In genomic region chr17:53061446-53061845, GRCh38 we compare ENCODE assay signal across 13 cellular contexts.
"Had no signal": no experiment of that assay in that cellular context is flagged by ENCODE, and none has a peak within 500 bp of the region (broad histone marks: within the 10 kb centered on the region; RNA-seq: fewer than 3 reads in every experiment).

No MANE protein-coding gene starts in this region.

- H3K27ac Mint-ChIP-seq: activated naive CD8-positive, alpha-beta T cell; stimulated activated naive CD8-positive, alpha-beta T cell treated with anti-CD3 and anti-CD28 coated beads, Interleukin-15, amount 100 ng/mL, for 72 hours; type B pancreatic cell had no signal

- H3K4me3 Mint-ChIP-seq: activated naive CD8-positive, alpha-beta T cell; stimulated activated naive CD8-positive, alpha-beta T cell treated with anti-CD3 and anti-CD28 coated beads, Interleukin-15, amount 100 ng/mL, for 72 hours; type B pancreatic cell had no signal

- H3K4me1 Mint-ChIP-seq: stimulated activated naive CD8-positive, alpha-beta T cell treated with anti-CD3 and anti-CD28 coated beads, Interleukin-15, amount 100 ng/mL, for 72 hours had no signal

- H3K9me3 ChIP-seq: body of pancreas, prostate gland had no signal

- DNase-seq: activated CD4-positive, alpha-beta T cell treated with anti-CD3 and anti-CD28 coated beads, Interleukin-2, amount 50 U/mL, for 1 hour; activated CD8-positive, alpha-beta memory T cell treated with anti-CD3 and anti-CD28 coated beads for 24 hours; activated gamma-delta T cell treated with Interleukin-2 at 50 U/mL for 16 hours; amygdala; body of pancreas; caudate nucleus; sigmoid colon; stimulated activated CD4-positive, alpha-beta T cell treated with anti-CD3 and anti-CD28 coated beads, Interleukin-1b, Interleukin-23, amount 100 ng/mL, for 48 hours; stimulated activated naive CD8-positive, alpha-beta T cell treated with anti-CD3 and anti-CD28 coated beads, Interleukin-15, amount 100 ng/mL, for 72 hours had no signal

- H3K36me3 ChIP-seq: prostate gland, sigmoid colon had no signal

- H3K36me3 Mint-ChIP-seq: activated naive CD8-positive, alpha-beta T cell; type B pancreatic cell had no signal

- H3K4me1 ChIP-seq: body of pancreas, prostate gland, sigmoid colon had no signal

- H3K27me3 Mint-ChIP-seq: activated naive CD8-positive, alpha-beta T cell; stimulated activated naive CD8-positive, alpha-beta T cell treated with anti-CD3 and anti-CD28 coated beads, Interleukin-15, amount 100 ng/mL, for 72 hours; type B pancreatic cell had no signal

- H3K27ac ChIP-seq: body of pancreas, prostate gland, sigmoid colon had no signal

- H3K4me3 ChIP-seq: body of pancreas, prostate gland, sigmoid colon had no signal

- ATAC-seq: body of pancreas; esophagus mucosa; stimulated activated naive CD8-positive, alpha-beta T cell treated with anti-CD3 and anti-CD28 coated beads, Interleukin-15, amount 100 ng/mL, for 72 hours had no signal

- H3K27me3 ChIP-seq: body of pancreas, sigmoid colon had no signal
